In the genomic region with DNA sequence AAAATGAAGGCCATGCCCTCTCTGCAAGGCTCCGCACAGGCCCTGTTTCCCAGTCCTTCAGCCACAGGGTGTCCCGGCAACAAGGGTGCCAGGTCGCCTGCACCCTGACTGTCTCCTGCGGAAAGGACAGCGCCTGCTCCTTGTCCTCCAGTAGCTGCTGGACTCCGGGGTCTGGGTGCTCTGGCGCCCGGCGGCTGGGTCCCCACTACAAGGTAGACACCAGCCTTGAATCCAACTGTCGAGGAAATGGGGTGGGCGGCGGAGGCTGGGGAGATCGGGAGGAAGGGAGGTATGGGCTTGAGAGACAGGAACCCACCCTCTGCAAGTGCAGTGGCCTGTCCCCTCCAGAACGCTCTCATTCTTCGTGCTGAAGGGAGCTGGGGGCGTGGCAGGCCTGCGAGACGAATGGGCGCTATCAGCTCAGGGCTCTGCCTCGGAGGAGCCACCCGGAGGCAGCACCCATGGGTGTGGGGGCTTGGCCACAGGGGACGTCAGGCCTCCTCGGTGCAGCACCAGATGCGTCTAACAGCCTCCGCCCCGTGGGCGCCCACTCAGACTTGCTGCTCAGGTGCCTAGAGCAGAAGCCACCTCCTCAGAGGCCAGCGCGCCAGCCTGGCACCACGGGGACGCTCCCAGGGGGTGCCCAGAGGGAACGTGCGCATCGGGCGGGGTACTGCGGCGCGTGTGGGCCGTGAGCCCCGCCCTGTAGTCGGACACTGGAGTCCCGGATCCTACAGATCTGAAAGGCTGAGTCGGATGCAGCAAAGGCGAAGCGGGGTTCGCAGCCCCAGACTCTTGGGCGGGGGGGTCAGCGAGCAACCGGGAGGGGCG, we compare ENCODE assay signal across 8 cellular contexts. TPM values are rescaled to one million over a fixed set of nuclear protein-coding genes. Genes with fewer than 3 reads are reported as not detected.
A peak's percentile ranks its signal among the peaks of the same experiment; 100 is the strongest.
DNase-seq lines count a peak whose midpoint lies in the region; ATAC-seq, FAIRE-seq and TF ChIP-seq lines count a peak whose summit lies in the region.

No MANE protein-coding gene starts in this region.

- H3K9me3 ChIP-seq in CD8-positive, alpha-beta memory T cell (ENCODE audit: low read length) = no peaks in the 10 kb centered on the region
- H3K9me3 ChIP-seq in T-helper 17 cell (ENCODE audit: control insufficient read depth, low read length, poor library complexity, severe bottlenecking) (no peaks in the 10 kb centered on the region), GM12878 (replicated peaks; ENCODE audit: control insufficient read depth, insufficient read depth, low read length) (no peaks in the 10 kb centered on the region)

- DNase-seq in CD8-positive, alpha-beta memory T cell = peak; percentile 62 to 89 (median 76)
- peak; percentile 53 to 67 (median 56) for DNase-seq in T-helper 17 cell
- DNase-seq in GM12878 (ENCODE audit: low read depth, low spot score) = no peak
- peak; percentile 74 to 75 (median 75) for DNase-seq in immature natural killer cell
- peak; percentile 66 to 68 for DNase-seq in stimulated activated CD4-positive, alpha-beta T cell treated with anti-CD3 and anti-CD28 coated beads, Interleukin-15, amount 100 ng/mL, for 48 hours (ENCODE audit: low read depth in 2 of 2)
- DNase-seq in dedifferentiated amniotic fluid mesenchymal stem cell (ENCODE audit: extremely low spot score) = no peak

- CTCF ChIA-PET in CD8-positive, alpha-beta memory T cell (lab: Charles Lee) = interaction anchor here (2.0 kb wide), 1 partner anchor 18 kb away, joined by 6 read pairs; no protein-coding TSS in a partner anchor
- CTCF ChIA-PET in GM12878 (lab: Yijun Ruan, JAX) = interaction anchor here (1.0 kb wide), 2 partner anchors 14 to 18 kb away, joined by 3 to 5 read pairs; no protein-coding TSS in a partner anchor

- H3K4me1 ChIP-seq in CD8-positive, alpha-beta memory T cell (ENCODE audit: insufficient read depth, low read length) = peaks cover 79% of the 10 kb centered on the region
- H3K4me1 ChIP-seq in GM12878 (ENCODE audit: control insufficient read depth, insufficient read depth, low read length) = peaks cover 30% of the 10 kb centered on the region

- BruUV-seq in GM12878 (replicated peaks; lab: Mats Ljungman, UMichigan) = no TSS peak

- peak overlapping the region; percentile 49 to 92 (median 77) for H3K4me3 Mint-ChIP-seq in CD8-positive, alpha-beta memory T cell
- H3K4me3 Mint-ChIP-seq in T-helper 17 cell (peak overlapping the region; percentile 90), immature natural killer cell (peak overlapping the region; percentile 62 to 81 (median 65))

- peak overlapping the region; percentile 88 to 99 (median 96) for H3K27ac Mint-ChIP-seq in CD8-positive, alpha-beta memory T cell
- H3K27ac Mint-ChIP-seq in T-helper 17 cell (peak overlapping the region; percentile 91), immature natural killer cell (peak overlapping the region in 5 of 6 donors; percentile 23 to 88 (median 74))

- H3K9me3 Mint-ChIP-seq in CD8-positive, alpha-beta memory T cell = no peaks in the 10 kb centered on the region
- H3K9me3 Mint-ChIP-seq in immature natural killer cell = no peaks in the 10 kb centered on the region

- TF ChIP-seq CTCF in GM12878 (IDR thresholded peaks at IDR 0.05 in 2 of 3, conservative IDR thresholded peaks at IDR 0.05 in 1 of 3; ENCODE audit: control insufficient read depth in 2 of 3, extremely low read depth in 1 of 3, insufficient read depth in 1 of 3, low read depth in 3 of 3, low read length in 3 of 3) = peak in 1 of 3 experiments; percentile 5; a peak in 1 of 6 replicates

- peak overlapping the region; percentile 34; the same call in 1 of the 2 replicates for H3K9ac ChIP-seq in GM12878 (ENCODE audit: control insufficient read depth, insufficient read depth, low read length)

- H3K79me2 ChIP-seq in GM12878 (ENCODE audit: control insufficient read depth, insufficient read depth, low read length) = no peaks in the 10 kb centered on the region

- peak overlapping the region; percentile 45 for H3K4me3 ChIP-seq in CD8-positive, alpha-beta memory T cell (ENCODE audit: low read length)
- peak overlapping the region; percentile 83 for H3K4me3 ChIP-seq in GM12878

- H3K36me3 ChIP-seq in CD8-positive, alpha-beta memory T cell (ENCODE audit: insufficient read depth, low read length) = no peaks in the 10 kb centered on the region
- peaks cover 0 to 1% of the 10 kb centered on the region in 2 experiments; a peak in 1 of 4 replicates for H3K36me3 ChIP-seq in GM12878 (ENCODE audit: control insufficient read depth in 2 of 2, insufficient read depth in 2 of 2, low read length in 1 of 2)

- H3K4me1 Mint-ChIP-seq in CD8-positive, alpha-beta memory T cell = peaks cover 57 to 84% (median 76%) of the 10 kb centered on the region in 3 donors
- H3K4me1 Mint-ChIP-seq in T-helper 17 cell (peaks cover 53% of the 10 kb centered on the region), immature natural killer cell (peaks cover 74 to 79% of the 10 kb centered on the region in 2 donors)

- H3K27me3 Mint-ChIP-seq in CD8-positive, alpha-beta memory T cell = peaks cover 0 to 2% of the 10 kb centered on the region in 2 donors
- H3K27me3 Mint-ChIP-seq in T-helper 17 cell (no peaks in the 10 kb centered on the region), immature natural killer cell (ENCODE audit: low read depth in 3 of 3) (peaks cover 5 to 17% (median 6%) of the 10 kb centered on the region in 3 donors)

- peak overlapping the region; percentile 69 for H3K27ac ChIP-seq in CD8-positive, alpha-beta memory T cell (ENCODE audit: low read depth, low read length)
- H3K27ac ChIP-seq in GM12878 (ENCODE audit: control insufficient read depth, insufficient read depth) = peak overlapping the region; percentile 55

- no peaks in the 10 kb centered on the region for H3K27me3 ChIP-seq in CD8-positive, alpha-beta memory T cell (ENCODE audit: insufficient read depth, low read length, poor library complexity, severe bottlenecking)
- no peaks in the 10 kb centered on the region for H3K27me3 ChIP-seq in GM12878 (replicated peaks in 1 of 2; ENCODE audit: control insufficient read depth in 2 of 2, insufficient read depth in 2 of 2, low read length in 1 of 2)

- TF ChIP-seq RAD21 in GM12878 (IDR thresholded peaks at IDR 0.05; ENCODE audit: insufficient read depth, low read depth, low read length) = no peak

- intact Hi-C loops in GM12878 (cut with micrococcal nuclease; ENCODE audit: unreplicated experiment) = no loop called here

- POLR2A ChIA-PET in CD8-positive, alpha-beta memory T cell (lab: Charles Lee) = interaction anchor here (0.6 to 3.7 kb wide), 2 partner anchors 15 to 17 kb away, joined by 4 to 15 read pairs; a partner anchor contains a TSS
- POLR2A ChIA-PET in GM12878 (lab: Charles Lee) = interaction anchor here (0.6 to 1.0 kb wide), 2 partner anchors 15 to 129 kb away, joined by 3 to 4 read pairs; a partner anchor contains a TSS

- TF ChIP-seq POLR2A in GM12878 (IDR thresholded peaks at IDR 0.05; ENCODE audit: low read depth, low read length) = peak; percentile 59; the same call in 1 of the 2 replicates

- SMC1A ChIA-PET in GM12878 (lab: Charles Lee; ENCODE audit: uncharacterized antibody, unreplicated experiment) = interaction anchor here (0.6 to 0.8 kb wide), 2 partner anchors 43 to 47 kb away, joined by 3 to 7 read pairs; no protein-coding TSS in a partner anchor

- peak; percentile 54 for ATAC-seq in GM19351 (IDR thresholded peaks at IDR 0.05; ENCODE audit: unreplicated experiment)
- peak; percentile 55 for ATAC-seq in HG03439 (IDR thresholded peaks at IDR 0.05; ENCODE audit: unreplicated experiment)
- ATAC-seq in T-helper 17 cell = peak; percentile 67
- ATAC-seq in GM12878 = peak; percentile 85

- 17% methylated on average over 43 of the region's 50 CpGs for WGBS in GM12878 (ENCODE audit: insufficient coverage, insufficient replicate concordance, low lambda C conversion rate, missing lambda C conversion rate)

- no peaks in the 10 kb centered on the region for H4K20me1 ChIP-seq in GM12878 (ENCODE audit: control insufficient read depth, insufficient read depth)

- RAD21 ChIA-PET in GM12878 (lab: Charles Lee; ENCODE audit: unreplicated experiment) = interaction anchor here (0.6 to 1.8 kb wide), 2 partner anchors 14 to 42 kb away, joined by 3 to 9 read pairs; no protein-coding TSS in a partner anchor

- peak overlapping the region; percentile 96 for H3K4me2 ChIP-seq in GM12878 (ENCODE audit: control insufficient read depth, insufficient read depth)

- H3K36me3 Mint-ChIP-seq in CD8-positive, alpha-beta memory T cell = peaks cover 0 to 9% (median 0%) of the 10 kb centered on the region in 3 donors
- no peaks in the 10 kb centered on the region for H3K36me3 Mint-ChIP-seq in T-helper 17 cell (ENCODE audit: low read depth)
- H3K36me3 Mint-ChIP-seq in immature natural killer cell = peaks cover 0 to 6% (median 6%) of the 10 kb centered on the region in 3 donors

- peak overlapping the region; percentile 55 for H2AFZ ChIP-seq in GM12878 (ENCODE audit: control insufficient read depth, low read depth, low read length)

- FAIRE-seq in GM12878 (lab: Jason Lieb, UNC) = no peak

- in situ Hi-C loops in GM12878 (cut with MboI) = no loop called here

- TF ChIP-seq EP300 in GM12878 (IDR thresholded peaks at IDR 0.05; ENCODE audit: borderline replicate concordance in 1 of 2, control insufficient read depth in 1 of 2, low read depth in 2 of 2, low read length in 2 of 2) = no peak

RNA-seq across cellular contexts. Expression of a gene that starts 15.6 kb away (rescaled TPM):
- total RNA-seq in CD8-positive, alpha-beta memory T cell = 10 to 100 TPM; 67.0 to 70.0 TPM
- polyA plus RNA-seq in CD8-positive, alpha-beta memory T cell = 74.9 TPM
- total RNA-seq in T-helper 17 cell (100 to 1,000 TPM; 157 to 188 TPM), GM12878 (2014; rRNA removed) (31.6 and 37.4 TPM in 2 replicates), GM12878 (2014; rRNA removed; fragmentation: Illumina TruSeq; extraction: Trizol) (13.0 and 13.2 TPM in 2 replicates), GM12878 (2021) (86.1 and 92.7 TPM in 2 replicates)
- 204 and 240 TPM in 2 replicates for total RNA-seq in GM12878 (2013; cell fraction: nucleolus; rRNA removed)
- polyA plus RNA-seq in GM12878 (2011; ENCODE audit: low read depth) = 13.7 TPM
- polyA plus RNA-seq in GM12878 (2011; rRNA removed) (5.3 and 15.1 TPM in 2 replicates), GM12878 (2014; fragmentation: Illumina TruSeq; extraction: Trizol) (0.68 and 6.8 TPM in 2 replicates), GM12878 (2014; fragmentation: Nextera tagmentation; extraction: Ambion mirVana) (1 to 10 TPM in 1 of 2 experiments, under 1 TPM in 1; 0.37 to 2.3 TPM), GM12878 (2014; rRNA removed) (51.6 and 73.2 TPM in 2 replicates), GM12878 (2016; fragmentation: Nextera tagmentation; extraction: Ambion mirVana) (10 to 100 TPM; 28.4 to 34.1 TPM), immature natural killer cell (100 to 1,000 TPM; 143 to 294 (median 153) TPM)
- polyA plus RNA-seq in GM12878 (2011; cell fraction: cytosol; rRNA removed) = 20.0 and 33.8 TPM in 2 replicates
- 351 and 379 TPM in 2 replicates for polyA plus RNA-seq in GM12878 (2011; cell fraction: nucleus; rRNA removed)
- 44.0 and 54.6 TPM in 2 replicates for polyA plus RNA-seq in GM12878 (2012)
- polyA minus RNA-seq in GM12878 (2011; rRNA and poly(A)+ RNA removed) = 14.7 and 35.3 TPM in 2 replicates
- 13.4 and 24.5 TPM in 2 replicates for polyA minus RNA-seq in GM12878 (2011; cell fraction: cytosol; rRNA and poly(A)+ RNA removed)
- polyA minus RNA-seq in GM12878 (2011; cell fraction: nucleus; rRNA and poly(A)+ RNA removed) = 96.1 and 129 TPM in 2 replicates

RNA-seq across cellular contexts. Expression of a gene that starts 23.5 kb away (rescaled TPM):
- not detected for total RNA-seq in CD8-positive, alpha-beta memory T cell
- polyA plus RNA-seq in CD8-positive, alpha-beta memory T cell = not detected
- total RNA-seq in T-helper 17 cell = under 1 TPM; 0.21 to 0.52 TPM
- total RNA-seq in GM12878 (2013; cell fraction: nucleolus; rRNA removed) = not detected in 2 replicates
- not detected in 2 replicates for total RNA-seq in GM12878 (2014; rRNA removed)
- not detected in 2 replicates for total RNA-seq in GM12878 (2014; rRNA removed; fragmentation: Illumina TruSeq; extraction: Trizol)
- not detected in 2 replicates for total RNA-seq in GM12878 (2021)
- not detected for polyA plus RNA-seq in GM12878 (2011; ENCODE audit: low read depth)
- not detected in 2 replicates for polyA plus RNA-seq in GM12878 (2011; rRNA removed)
- not detected in 2 replicates for polyA plus RNA-seq in GM12878 (2011; cell fraction: cytosol; rRNA removed)
- polyA plus RNA-seq in GM12878 (2011; cell fraction: nucleus; rRNA removed) = not detected in 2 replicates
- polyA plus RNA-seq in GM12878 (2012) = not detected in 2 replicates
- polyA plus RNA-seq in GM12878 (2014; fragmentation: Illumina TruSeq; extraction: Trizol) = not detected in 2 replicates
- polyA plus RNA-seq in GM12878 (2014; fragmentation: Nextera tagmentation; extraction: Ambion mirVana) = not detected
- polyA plus RNA-seq in GM12878 (2014; rRNA removed) = not detected in 2 replicates
- polyA plus RNA-seq in GM12878 (2016; fragmentation: Nextera tagmentation; extraction: Ambion mirVana) = under 1 TPM in 1 of 2 experiments, not detected in 1; 0.05 TPM
- not detected in 2 replicates for polyA minus RNA-seq in GM12878 (2011; rRNA and poly(A)+ RNA removed)
- not detected in 2 replicates for polyA minus RNA-seq in GM12878 (2011; cell fraction: cytosol; rRNA and poly(A)+ RNA removed)
- polyA minus RNA-seq in GM12878 (2011; cell fraction: nucleus; rRNA and poly(A)+ RNA removed) = not detected in 2 replicates
- under 1 TPM in 1 of 3 donors, not detected in 2; 0.24 TPM for polyA plus RNA-seq in immature natural killer cell

RNA-seq across cellular contexts. Expression of a gene that starts 31.1 kb away (rescaled TPM):
- total RNA-seq in CD8-positive, alpha-beta memory T cell = not detected
- polyA plus RNA-seq in CD8-positive, alpha-beta memory T cell = not detected
- total RNA-seq in T-helper 17 cell (not detected), GM12878 (2014; rRNA removed) (not detected in 2 replicates), GM12878 (2014; rRNA removed; fragmentation: Illumina TruSeq; extraction: Trizol) (not detected in 2 replicates), GM12878 (2021) (not detected in 2 replicates)
- total RNA-seq in GM12878 (2013; cell fraction: nucleolus; rRNA removed) = not detected in 2 replicates
- not detected for polyA plus RNA-seq in GM12878 (2011; ENCODE audit: low read depth)
- polyA plus RNA-seq in GM12878 (2011; rRNA removed) (not detected in 2 replicates), GM12878 (2014; fragmentation: Illumina TruSeq; extraction: Trizol) (not detected in 2 replicates), GM12878 (2014; fragmentation: Nextera tagmentation; extraction: Ambion mirVana) (not detected), GM12878 (2014; rRNA removed) (not detected in 2 replicates), GM12878 (2016; fragmentation: Nextera tagmentation; extraction: Ambion mirVana) (not detected), immature natural killer cell (not detected)
- polyA plus RNA-seq in GM12878 (2011; cell fraction: cytosol; rRNA removed) = not detected in 2 replicates
- polyA plus RNA-seq in GM12878 (2011; cell fraction: nucleus; rRNA removed) = not detected in 2 replicates
- polyA plus RNA-seq in GM12878 (2012) = not detected in 2 replicates
- not detected in 2 replicates for polyA minus RNA-seq in GM12878 (2011; rRNA and poly(A)+ RNA removed)
- polyA minus RNA-seq in GM12878 (2011; cell fraction: cytosol; rRNA and poly(A)+ RNA removed) = not detected in 2 replicates
- polyA minus RNA-seq in GM12878 (2011; cell fraction: nucleus; rRNA and poly(A)+ RNA removed) = not detected in 2 replicates

RNA-seq across cellular contexts. Expression of a gene that starts 47.6 kb away (rescaled TPM):
- total RNA-seq in CD8-positive, alpha-beta memory T cell = 10 to 100 TPM; 67.9 to 68.1 TPM
- 39.9 TPM for polyA plus RNA-seq in CD8-positive, alpha-beta memory T cell
- total RNA-seq in T-helper 17 cell = 10 to 100 TPM; 73.6 to 75.4 TPM
- total RNA-seq in GM12878 (2013; cell fraction: nucleolus; rRNA removed) = 76.6 and 91.2 TPM in 2 replicates
- 38.5 TPM in 2 replicates for total RNA-seq in GM12878 (2014; rRNA removed)
- 18.1 and 19.1 TPM in 2 replicates for total RNA-seq in GM12878 (2014; rRNA removed; fragmentation: Illumina TruSeq; extraction: Trizol)
- 46.5 and 47.1 TPM in 2 replicates for total RNA-seq in GM12878 (2021)
- 12.8 TPM for polyA plus RNA-seq in GM12878 (2011; ENCODE audit: low read depth)
- 23.7 and 35.8 TPM in 2 replicates for polyA plus RNA-seq in GM12878 (2011; rRNA removed)
- 29.0 and 35.1 TPM in 2 replicates for polyA plus RNA-seq in GM12878 (2011; cell fraction: cytosol; rRNA removed)
- polyA plus RNA-seq in GM12878 (2011; cell fraction: nucleus; rRNA removed) = 82.0 and 82.5 TPM in 2 replicates
- polyA plus RNA-seq in GM12878 (2012) = 25.1 and 31.7 TPM in 2 replicates
- polyA plus RNA-seq in GM12878 (2014; fragmentation: Illumina TruSeq; extraction: Trizol) = 16.0 and 26.6 TPM in 2 replicates
- 10 to 100 TPM in 1 of 2 experiments, 1 to 10 TPM in 1; 4.8 to 11.6 TPM for polyA plus RNA-seq in GM12878 (2014; fragmentation: Nextera tagmentation; extraction: Ambion mirVana)
- 33.6 and 36.2 TPM in 2 replicates for polyA plus RNA-seq in GM12878 (2014; rRNA removed)
- 10 to 100 TPM; 36.4 to 37.7 TPM for polyA plus RNA-seq in GM12878 (2016; fragmentation: Nextera tagmentation; extraction: Ambion mirVana)
- 37.1 and 46.2 TPM in 2 replicates for polyA minus RNA-seq in GM12878 (2011; rRNA and poly(A)+ RNA removed)
- 14.8 and 16.3 TPM in 2 replicates for polyA minus RNA-seq in GM12878 (2011; cell fraction: cytosol; rRNA and poly(A)+ RNA removed)
- 24.7 and 47.1 TPM in 2 replicates for polyA minus RNA-seq in GM12878 (2011; cell fraction: nucleus; rRNA and poly(A)+ RNA removed)
- 10 to 100 TPM; 11.0 to 44.3 (median 27.5) TPM for polyA plus RNA-seq in immature natural killer cell

RNA-seq across cellular contexts. Expression of a gene that starts 47.6 kb away (rescaled TPM):
- 10 to 100 TPM; 82.2 to 83.2 TPM for total RNA-seq in CD8-positive, alpha-beta memory T cell
- polyA plus RNA-seq in CD8-positive, alpha-beta memory T cell = 90.8 TPM
- total RNA-seq in T-helper 17 cell (10 to 100 TPM; 28.1 to 33.2 TPM), GM12878 (2014; rRNA removed) (21.0 and 21.3 TPM in 2 replicates), GM12878 (2014; rRNA removed; fragmentation: Illumina TruSeq; extraction: Trizol) (29.8 and 30.3 TPM in 2 replicates), GM12878 (2021) (50.3 and 57.1 TPM in 2 replicates)
- total RNA-seq in GM12878 (2013; cell fraction: nucleolus; rRNA removed) = 9.7 and 10.0 TPM in 2 replicates
- 17.8 TPM for polyA plus RNA-seq in GM12878 (2011; ENCODE audit: low read depth)
- polyA plus RNA-seq in GM12878 (2011; rRNA removed) (24.8 and 32.1 TPM in 2 replicates), GM12878 (2014; fragmentation: Illumina TruSeq; extraction: Trizol) (12.0 and 31.8 TPM in 2 replicates), GM12878 (2014; fragmentation: Nextera tagmentation; extraction: Ambion mirVana) (1 to 10 TPM in 1 of 2 experiments, under 1 TPM in 1; 0.58 to 6.0 TPM), GM12878 (2014; rRNA removed) (49.0 and 54.9 TPM in 2 replicates), GM12878 (2016; fragmentation: Nextera tagmentation; extraction: Ambion mirVana) (100 to 1,000 TPM; 110 TPM), immature natural killer cell (10 to 100 TPM; 73.2 to 90.2 (median 88.0) TPM)
- polyA plus RNA-seq in GM12878 (2011; cell fraction: cytosol; rRNA removed) = 24.5 and 38.8 TPM in 2 replicates
- polyA plus RNA-seq in GM12878 (2011; cell fraction: nucleus; rRNA removed) = 38.0 and 47.4 TPM in 2 replicates
- 23.5 and 30.3 TPM in 2 replicates for polyA plus RNA-seq in GM12878 (2012)
- 22.6 and 25.5 TPM in 2 replicates for polyA minus RNA-seq in GM12878 (2011; rRNA and poly(A)+ RNA removed)
- polyA minus RNA-seq in GM12878 (2011; cell fraction: cytosol; rRNA and poly(A)+ RNA removed) = 10.1 and 12.4 TPM in 2 replicates
- polyA minus RNA-seq in GM12878 (2011; cell fraction: nucleus; rRNA and poly(A)+ RNA removed) = 5.6 and 10.1 TPM in 2 replicates

Comparison
In these comparisons a context has a peak if more than half of its experiments do, and no peak if none do; other contexts are left out.
1. DNase-seq: peak in CD8-positive, alpha-beta memory T cell (5 of 5), T-helper 17 cell (3 of 3), immature natural killer cell (3 of 3) and stimulated activated CD4-positive, alpha-beta T cell treated with anti-CD3 and anti-CD28 coated beads, Interleukin-15, amount 100 ng/mL, for 48 hours (2 of 2); none in GM12878 (single experiment) and dedifferentiated amniotic fluid mesenchymal stem cell (single experiment).
2. Peak in every context shown above with its lines, with median percentiles within 50 percentile points of each other: H3K27ac Mint-ChIP-seq, H3K4me3 Mint-ChIP-seq and ATAC-seq.